10 cellular contexts compared by ENCODE assay signal in the genomic region with DNA sequence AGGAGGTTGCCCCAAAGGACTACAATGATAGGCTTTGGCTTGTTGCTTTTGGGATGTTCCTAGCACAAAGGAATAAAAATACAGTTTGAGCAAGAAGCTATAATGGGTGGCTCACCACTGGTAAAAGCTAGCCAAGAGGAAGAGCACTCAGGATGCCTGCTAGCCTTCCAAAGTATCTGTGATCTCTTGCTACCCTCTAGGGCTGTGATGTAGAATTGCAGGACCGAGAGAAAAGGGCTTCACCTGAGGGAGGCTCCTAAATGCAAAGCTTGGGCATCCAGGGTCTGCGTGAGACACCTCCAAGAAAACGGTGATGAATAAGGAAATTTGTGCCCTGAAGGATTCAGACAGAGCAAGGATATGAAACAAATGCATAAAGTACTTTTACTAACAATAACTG. TPM values are rescaled to one million over a fixed set of nuclear protein-coding genes. Genes with fewer than 3 reads are reported as not detected.
DNase-seq lines count a peak whose midpoint lies in the region; ATAC-seq and TF ChIP-seq lines count a peak whose summit lies in the region.
"Had no signal": no experiment of that assay in that cellular context is flagged by ENCODE, and none has a peak within 500 bp of the region (broad histone marks: within the 10 kb centered on the region; RNA-seq: fewer than 3 reads in every experiment).

No MANE protein-coding gene starts in this region.

- no peaks in the 10 kb centered on the region for H3K9me3 ChIP-seq in CD4-positive, alpha-beta T cell (ENCODE audit: control insufficient read depth, low read length)

- CTCF ChIA-PET in CD4-positive, alpha-beta T cell (lab: Charles Lee) = no interaction called here

- POLR2A ChIA-PET in CD4-positive, alpha-beta T cell (lab: Charles Lee) = no interaction called here

- no peak overlapping the region for H3K27ac ChIP-seq in 22Rv1
- no peak overlapping the region for H3K27ac ChIP-seq in CD4-positive, alpha-beta T cell (ENCODE audit: low read depth, low read length)
- H3K27ac ChIP-seq: SK-N-MC had no signal

- H3K4me3 ChIP-seq in LNCaP clone FGC (ENCODE audit: low read depth, low read length) (no peak overlapping the region), epithelial cell of esophagus (ENCODE audit: low read length) (no peak overlapping the region)
- H3K4me3 ChIP-seq: SK-N-MC had no signal

- no peaks in the 10 kb centered on the region for H3K4me1 Mint-ChIP-seq in CD4-positive, alpha-beta T cell (ENCODE audit: low read depth)

- peak; percentile 28; the same call in 1 of the 2 replicates for TF ChIP-seq CTCF in 22Rv1 (IDR thresholded peaks at IDR 0.05)
- TF ChIP-seq CTCF in GM12872 (IDR thresholded peaks at IDR 0.05; ENCODE audit: insufficient read depth, low read depth, low read length) = peak; percentile 78
- peak; percentile 72 for TF ChIP-seq CTCF in LNCaP clone FGC (IDR thresholded peaks at IDR 0.05; ENCODE audit: control insufficient read depth, extremely low read depth, insufficient read depth)
- peak; percentile 78 for TF ChIP-seq CTCF in epithelial cell of esophagus (IDR thresholded peaks at IDR 0.05; ENCODE audit: insufficient read depth, low read depth, low read length, missing control alignments)
- no peak for TF ChIP-seq CTCF in CD4-positive, alpha-beta T cell (IDR thresholded peaks at IDR 0.05)

- intact Hi-C loops in left colon (cut with DNase I, micrococcal nuclease) = no loop called here
- intact Hi-C loops in CD4-positive, alpha-beta T cell (cut with DNase I, micrococcal nuclease) = no loop called here

- DNase-seq in LNCaP clone FGC (ENCODE audit: low read depth) (peak; percentile 13), epithelial cell of esophagus (ENCODE audit: low read depth) (peak; percentile 79), NCI-H1092 (lab: John Stamatoyannopoulos, UW) (no peak), left colon (no peak)
- no peak for DNase-seq in CD4-positive, alpha-beta T cell

- H3K27me3 Mint-ChIP-seq in CD4-positive, alpha-beta T cell = peaks cover 53% of the 10 kb centered on the region

- ATAC-seq in left colon (no peak), GM21723 (IDR thresholded peaks at IDR 0.05; ENCODE audit: unreplicated experiment) (no peak)
- no peak for ATAC-seq in CD4-positive, alpha-beta T cell (ENCODE audit: poor library complexity)
- ATAC-seq: activated naive CD4-positive, alpha-beta T cell treated with anti-CD3 and anti-CD28 coated beads, Interleukin-2, amount 50 U/mL, for 72 hours had no signal

- H3K9me3 Mint-ChIP-seq in CD4-positive, alpha-beta T cell = no peaks in the 10 kb centered on the region

- H3K4me3 Mint-ChIP-seq in CD4-positive, alpha-beta T cell = no peak overlapping the region

- peaks cover 4% of the 10 kb centered on the region for H3K27me3 ChIP-seq in CD4-positive, alpha-beta T cell (ENCODE audit: control insufficient read depth, insufficient read depth, low read length)

- no peaks in the 10 kb centered on the region for H3K36me3 Mint-ChIP-seq in CD4-positive, alpha-beta T cell (ENCODE audit: low read depth)
- H3K36me3 Mint-ChIP-seq: activated naive CD4-positive, alpha-beta T cell treated with anti-CD3 and anti-CD28 coated beads, Interleukin-2, amount 50 U/mL, for 72 hours had no signal

- H3K27ac Mint-ChIP-seq in CD4-positive, alpha-beta T cell = no peak overlapping the region
- H3K27ac Mint-ChIP-seq: activated naive CD4-positive, alpha-beta T cell treated with anti-CD3 and anti-CD28 coated beads, Interleukin-2, amount 50 U/mL, for 72 hours had no signal

RNA-seq across cellular contexts. Expression of a gene that starts 17.7 kb away (rescaled TPM):
- total RNA-seq in left colon = not detected
- not detected for total RNA-seq in CD4-positive, alpha-beta T cell
- total RNA-seq: activated naive CD4-positive, alpha-beta T cell treated with anti-CD3 and anti-CD28 coated beads, Interleukin-2, amount 50 U/mL, for 72 hours had no signal

RNA-seq across cellular contexts. Expression of a gene that starts 20.9 kb away (rescaled TPM):
- total RNA-seq in left colon = not detected
- not detected for total RNA-seq in CD4-positive, alpha-beta T cell
- total RNA-seq: activated naive CD4-positive, alpha-beta T cell treated with anti-CD3 and anti-CD28 coated beads, Interleukin-2, amount 50 U/mL, for 72 hours had no signal

RNA-seq across cellular contexts. Expression of a gene that starts 44.4 kb away (rescaled TPM):
- total RNA-seq in left colon = not detected
- not detected for total RNA-seq in CD4-positive, alpha-beta T cell
- total RNA-seq: activated naive CD4-positive, alpha-beta T cell treated with anti-CD3 and anti-CD28 coated beads, Interleukin-2, amount 50 U/mL, for 72 hours had no signal

RNA-seq across cellular contexts. Expression of a gene that starts 48.0 kb away (rescaled TPM):
- not detected for total RNA-seq in left colon
- not detected for total RNA-seq in CD4-positive, alpha-beta T cell
- total RNA-seq: activated naive CD4-positive, alpha-beta T cell treated with anti-CD3 and anti-CD28 coated beads, Interleukin-2, amount 50 U/mL, for 72 hours had no signal

RNA-seq across cellular contexts. Expression of a gene that starts 57.8 kb away (rescaled TPM):
- not detected for total RNA-seq in left colon
- not detected for total RNA-seq in CD4-positive, alpha-beta T cell
- total RNA-seq: activated naive CD4-positive, alpha-beta T cell treated with anti-CD3 and anti-CD28 coated beads, Interleukin-2, amount 50 U/mL, for 72 hours had no signal

Comparison
In these comparisons a context has a peak if more than half of its experiments do, and no peak if none do; other contexts are left out.
1. DNase-seq: peak in LNCaP clone FGC (single experiment) and epithelial cell of esophagus (single experiment); none in NCI-H1092 (single experiment), left colon (0 of 2) and CD4-positive, alpha-beta T cell (0 of 10).